Comparison of ENCODE assay signal across 8 cellular contexts in the genomic region with DNA sequence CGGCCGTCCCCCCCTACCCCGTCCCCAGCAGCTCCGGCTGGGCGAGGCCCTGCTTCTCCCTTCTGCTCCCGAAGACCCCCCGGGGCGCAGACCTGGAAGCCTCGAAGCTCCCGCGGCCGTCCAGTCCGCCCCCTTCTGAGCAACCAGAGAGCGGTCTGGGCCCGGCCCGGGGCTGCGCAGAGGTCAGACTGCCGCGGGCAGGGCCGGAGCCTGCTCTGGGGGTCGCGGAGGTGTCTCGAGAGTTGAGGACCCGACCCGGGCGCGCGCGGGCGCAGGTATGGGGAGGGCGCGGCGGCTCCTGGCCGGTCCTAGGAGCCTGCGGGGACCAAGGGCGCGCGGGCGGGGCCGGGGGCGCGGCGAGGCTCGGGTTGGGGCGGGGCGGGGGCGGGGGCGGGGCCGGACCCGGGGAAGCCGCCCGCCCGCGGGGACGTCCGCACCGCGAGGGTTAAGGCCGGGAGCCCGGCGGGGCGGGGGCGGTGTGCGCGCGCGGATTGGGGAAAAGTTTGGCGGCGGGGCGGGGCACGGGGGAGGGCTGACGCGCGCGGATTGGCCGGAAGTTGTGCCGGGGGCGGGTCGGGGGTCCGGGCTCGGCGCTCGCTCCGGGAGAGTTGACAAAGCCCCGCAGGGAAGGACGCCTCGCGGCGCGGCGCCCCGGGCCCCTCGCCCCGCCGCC. TPM values are rescaled to one million over a fixed set of nuclear protein-coding genes. Genes with fewer than 3 reads are reported as not detected.
DNase-seq lines count a peak whose midpoint lies in the region; ATAC-seq and TF ChIP-seq lines count a peak whose summit lies in the region.

A gene with protein sequence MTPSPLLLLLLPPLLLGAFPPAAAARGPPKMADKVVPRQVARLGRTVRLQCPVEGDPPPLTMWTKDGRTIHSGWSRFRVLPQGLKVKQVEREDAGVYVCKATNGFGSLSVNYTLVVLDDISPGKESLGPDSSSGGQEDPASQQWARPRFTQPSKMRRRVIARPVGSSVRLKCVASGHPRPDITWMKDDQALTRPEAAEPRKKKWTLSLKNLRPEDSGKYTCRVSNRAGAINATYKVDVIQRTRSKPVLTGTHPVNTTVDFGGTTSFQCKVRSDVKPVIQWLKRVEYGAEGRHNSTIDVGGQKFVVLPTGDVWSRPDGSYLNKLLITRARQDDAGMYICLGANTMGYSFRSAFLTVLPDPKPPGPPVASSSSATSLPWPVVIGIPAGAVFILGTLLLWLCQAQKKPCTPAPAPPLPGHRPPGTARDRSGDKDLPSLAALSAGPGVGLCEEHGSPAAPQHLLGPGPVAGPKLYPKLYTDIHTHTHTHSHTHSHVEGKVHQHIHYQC (plus strand): TSS at position 605 of the 673 bp plus-strand sequence. CDS start 860 bp downstream, outside the sequence.

- H3K9me3 Mint-ChIP-seq in MCF 10A (ENCODE audit: unreplicated experiment) = no peaks in the 10 kb centered on the region

- peak within 1 kb of the TSS; percentile 61 for H3K4me3 ChIP-seq in WI38 (ENCODE audit: low read depth, low read length)
- peak within 1 kb of the TSS; percentile 45; the same call in 1 of the 2 replicates for H3K4me3 ChIP-seq in iPS-20b (ENCODE audit: low read length)
- H3K4me3 ChIP-seq in skin epidermis = peak within 1 kb of the TSS; percentile 33 to 57 (median 52)

- peaks cover 62% of the 10 kb centered on the region for H3K27me3 ChIP-seq in iPS-20b (ENCODE audit: insufficient read depth, low read length)

- CTCF ChIA-PET in MCF 10A (lab: Yijun Ruan, JAX) = interaction anchor here (0.5 to 1.1 kb wide), 4 partner anchors 30 to 889 kb away, joined by 3 to 4 read pairs (median 3); no protein-coding TSS in a partner anchor

- H3K9ac ChIP-seq in iPS-20b (ENCODE audit: low read depth, low read length) = no peak within 1 kb of the TSS

- POLR2A ChIA-PET in MCF 10A (lab: Yijun Ruan, JAX) = interaction anchor here (0.7 to 1.7 kb wide), 16 partner anchors 13 to 336 kb away, joined by 3 to 7 read pairs (median 4); a partner anchor contains a TSS

- H3K36me3 ChIP-seq in iPS-20b (ENCODE audit: insufficient read depth, low read depth, low read length) = no peaks in the 10 kb centered on the region

- peak; percentile 32 for ATAC-seq in GM19467 (IDR thresholded peaks at IDR 0.05; ENCODE audit: unreplicated experiment)

- DNase-seq in Ammon's horn (ENCODE audit: low spot score) (peak; percentile 68), Kasumi-1 (lab: John Stamatoyannopoulos, UW) (peak; percentile 62 to 83), MCF 10A (ENCODE audit: unreplicated experiment) (peak; percentile 89), NCI-H1092 treated with DMSO at 0.1 percent for 48 hours (lab: John Stamatoyannopoulos, UW) (no peak)

- H3K27ac ChIP-seq in iPS-20b (ENCODE audit: low read length) (no peak within 1 kb of the TSS), skin epidermis (peak within 1 kb of the TSS; percentile 22 to 86 (median 70))

- TF ChIP-seq CTCF in WI38 (IDR thresholded peaks at IDR 0.05; ENCODE audit: low read depth, low read length) (no peak), MCF 10A (IDR thresholded peaks at IDR 0.05; ENCODE audit: unreplicated experiment) (no peak)

- peak within 1 kb of the TSS; percentile 79 for H3K4me3 Mint-ChIP-seq in MCF 10A (ENCODE audit: unreplicated experiment)

- H3K27me3 Mint-ChIP-seq in MCF 10A (ENCODE audit: insufficient read depth, unreplicated experiment) = peaks cover 29% of the 10 kb centered on the region

- intact Hi-C loops in MCF 10A (cut with micrococcal nuclease) = loop anchor here (5.0 kb wide), 1 partner anchor 71 kb away; no protein-coding TSS in a partner anchor

- no peaks in the 10 kb centered on the region for H3K9me3 ChIP-seq in iPS-20b (ENCODE audit: insufficient read depth, low read depth, low read length)

- peaks cover 7% of the 10 kb centered on the region for H3K36me3 Mint-ChIP-seq in MCF 10A (ENCODE audit: insufficient read depth, unreplicated experiment)

- peak within 1 kb of the TSS; percentile 76 for H3K27ac Mint-ChIP-seq in MCF 10A (ENCODE audit: low read depth, unreplicated experiment)

- H3K4me1 Mint-ChIP-seq in MCF 10A (ENCODE audit: insufficient read depth, unreplicated experiment) = peaks cover 11% of the 10 kb centered on the region

- no peaks in the 10 kb centered on the region for H3K4me1 ChIP-seq in iPS-20b (ENCODE audit: insufficient read depth, low read length)

- BruUV-seq in MCF 10A (replicated peaks; lab: Mats Ljungman, UMichigan) = no TSS peak

RNA-seq across cellular contexts. Expression of the gene that starts here (rescaled TPM):
- 33.5 and 33.6 TPM in 2 replicates for total RNA-seq in MCF 10A (2022)
